In genomic region chr10:90130321-90131086, GRCh38 we compare ENCODE assay signal across 19 cellular contexts.
DNase-seq lines count a peak whose midpoint lies in the region; ATAC-seq lines count a peak whose summit lies in the region.
"Had no signal": no experiment of that assay in that cellular context is flagged by ENCODE, and none has a peak within 500 bp of the region (broad histone marks: within the 10 kb centered on the region; RNA-seq: fewer than 3 reads in every experiment).

No MANE protein-coding gene starts in this region.

- H3K27ac Mint-ChIP-seq in activated CD4-positive, alpha-beta T cell treated with anti-CD3 and anti-CD28 coated beads for 36 hours = no peak overlapping the region
- H3K27ac Mint-ChIP-seq: naive B cell; progenitor cell of endocrine pancreas; stimulated activated naive CD8-positive, alpha-beta T cell treated with anti-CD3 and anti-CD28 coated beads, Interleukin-15, Interleukin-2, amounts not matched to agents 100 ng/mL and 50 ng/mL, for 24 hours had no signal

- intact Hi-C loops in activated CD4-positive, alpha-beta T cell treated with anti-CD3 and anti-CD28 coated beads for 36 hours (cut with DNase I, micrococcal nuclease) = no loop called here

- H3K36me3 Mint-ChIP-seq in activated CD4-positive, alpha-beta T cell treated with anti-CD3 and anti-CD28 coated beads for 36 hours (ENCODE audit: low read depth) = no peaks in the 10 kb centered on the region
- H3K36me3 Mint-ChIP-seq: CD4-positive, alpha-beta memory T cell had no signal

- CTCF ChIA-PET in activated CD4-positive, alpha-beta T cell treated with anti-CD3 and anti-CD28 coated beads for 36 hours (lab: Charles Lee) = no interaction called here

- DNase-seq in activated CD4-positive, alpha-beta T cell treated with anti-CD3 and anti-CD28 coated beads for 36 hours = no peak
- DNase-seq in DMS 273 (lab: John Stamatoyannopoulos, UW; ENCODE audit: unreplicated experiment) = no peak
- DNase-seq in OCI-M1 (lab: John Stamatoyannopoulos, UW) = no peak
- DNase-seq in A172 (ENCODE audit: low spot score) = no peak
- DNase-seq: activated gamma-delta T cell; CD4-positive, alpha-beta memory T cell; colonic mucosa; naive B cell; NCI-H1417 treated with DMSO at 0.1 percent for 48 hours; Right ventricle myocardium superior; stimulated activated CD4-positive, alpha-beta T cell treated with anti-CD3 and anti-CD28 coated beads, Interleukin-12 subunit alpha, Interleukin-12 subunit beta, amount 100 ng/mL, for 4 hours; upper lobe of right lung had no signal

- peaks cover 9% of the 10 kb centered on the region for H3K9me3 Mint-ChIP-seq in activated CD4-positive, alpha-beta T cell treated with anti-CD3 and anti-CD28 coated beads for 36 hours (ENCODE audit: low read depth)

- peak; percentile 68 for ATAC-seq in GM18498 (IDR thresholded peaks at IDR 0.05; ENCODE audit: unreplicated experiment)
- ATAC-seq in GM19395 (IDR thresholded peaks at IDR 0.05; ENCODE audit: unreplicated experiment) = peak; percentile 63
- peak; percentile 53 for ATAC-seq in HG02623 (IDR thresholded peaks at IDR 0.05; ENCODE audit: unreplicated experiment)
- peak; percentile 65 for ATAC-seq in HG03442 (IDR thresholded peaks at IDR 0.05; ENCODE audit: unreplicated experiment)
- ATAC-seq in activated CD4-positive, alpha-beta T cell treated with anti-CD3 and anti-CD28 coated beads for 36 hours = no peak
- ATAC-seq: activated CD4-positive, CD25-positive, alpha-beta regulatory T cell treated with anti-CD3 and anti-CD28 coated beads, Interleukin-2, amount 50 U/mL, for 24 hours; upper lobe of right lung had no signal

- H3K27me3 Mint-ChIP-seq in activated CD4-positive, alpha-beta T cell treated with anti-CD3 and anti-CD28 coated beads for 36 hours = no peaks in the 10 kb centered on the region
- H3K27me3 Mint-ChIP-seq: CD4-positive, alpha-beta memory T cell; naive B cell; progenitor cell of endocrine pancreas; stimulated activated naive CD8-positive, alpha-beta T cell treated with anti-CD3 and anti-CD28 coated beads, Interleukin-15, Interleukin-2, amounts not matched to agents 100 ng/mL and 50 ng/mL, for 24 hours had no signal

- H3K4me3 Mint-ChIP-seq in activated CD4-positive, alpha-beta T cell treated with anti-CD3 and anti-CD28 coated beads for 36 hours = no peak overlapping the region
- H3K4me3 Mint-ChIP-seq: CD4-positive, alpha-beta memory T cell; naive B cell; stimulated activated naive CD8-positive, alpha-beta T cell treated with anti-CD3 and anti-CD28 coated beads, Interleukin-15, Interleukin-2, amounts not matched to agents 100 ng/mL and 50 ng/mL, for 24 hours had no signal

- H3K4me1 Mint-ChIP-seq in activated CD4-positive, alpha-beta T cell treated with anti-CD3 and anti-CD28 coated beads for 36 hours = no peaks in the 10 kb centered on the region
- H3K4me1 Mint-ChIP-seq: CD4-positive, alpha-beta memory T cell; naive B cell had no signal

- POLR2A ChIA-PET in activated CD4-positive, alpha-beta T cell treated with anti-CD3 and anti-CD28 coated beads for 36 hours (lab: Charles Lee) = interaction anchor here (0.8 kb wide), 1 partner anchor 148 kb away, joined by 3 read pairs; no protein-coding TSS in a partner anchor
